In genomic region chr9:130735566-130735965, GRCh38 we compare ENCODE assay signal across 29 cellular contexts.
"Had no signal": no experiment of that assay in that cellular context is flagged by ENCODE, and none has a peak within 500 bp of the region (broad histone marks: within the 10 kb centered on the region; RNA-seq: fewer than 3 reads in every experiment).

No MANE protein-coding gene starts in this region.

- H3K9me3 ChIP-seq: stomach, suprapubic skin, testis, thoracic aorta, thyroid gland, tibial artery, tibial nerve, transverse colon, upper lobe of left lung, upper lobe of right lung, uterus, vagina had no signal

- H3K4me1 ChIP-seq: testis, uterus had no signal

- H3K9me3 Mint-ChIP-seq: stimulated activated effector memory CD8-positive, alpha-beta T cell treated with anti-CD3 and anti-CD28 coated beads, Interleukin-12 subunit alpha, Interleukin-12 subunit beta, amount 100 ng/mL, for 72 hours; stimulated activated memory B cell treated with anti-CD40 and anti-IgM and Interleukin-4, amounts not matched to agents 10 μg/mL and 1 μg/mL and 100 μg/mL, for 72 hours; stimulated activated naive B cell treated with anti-CD40 and anti-IgM and Interleukin-4, amounts not matched to agents 10 μg/mL and 1 μg/mL and 100 μg/mL, for 72 hours; stimulated activated naive CD8-positive, alpha-beta T cell treated with anti-CD3 and anti-CD28 coated beads, Interleukin-15, amount 100 ng/mL, for 72 hours; stimulated activated naive CD8-positive, alpha-beta T cell treated with anti-CD3 and anti-CD28 coated beads, Interleukin-15, Interleukin-2, amounts not matched to agents 100 ng/mL and 50 ng/mL, for 24 hours; type B pancreatic cell had no signal

- H3K36me3 Mint-ChIP-seq: stimulated activated effector memory CD8-positive, alpha-beta T cell treated with anti-CD3 and anti-CD28 coated beads, Interleukin-12 subunit alpha, Interleukin-12 subunit beta, amount 100 ng/mL, for 72 hours; stimulated activated memory B cell treated with anti-CD40 and anti-IgM and Interleukin-4, amounts not matched to agents 10 μg/mL and 1 μg/mL and 100 μg/mL, for 72 hours; type B pancreatic cell had no signal

- H3K36me3 ChIP-seq: stomach, suprapubic skin, thoracic aorta, thyroid gland, tibial artery, tibial nerve, transverse colon, upper lobe of left lung, upper lobe of right lung, uterus, vagina had no signal

- H3K4me3 ChIP-seq: stomach, suprapubic skin, testis, thoracic aorta, thyroid gland, tibial artery, tibial nerve, transverse colon, upper lobe of left lung, upper lobe of right lung, uterus, vagina had no signal

- H3K27me3 ChIP-seq: stomach, suprapubic skin, testis, thyroid gland, tibial artery, tibial nerve, transverse colon, upper lobe of left lung, upper lobe of right lung, uterus, vagina had no signal

- H3K27me3 Mint-ChIP-seq: stimulated activated memory B cell treated with anti-CD40 and anti-IgM and Interleukin-4, amounts not matched to agents 10 μg/mL and 1 μg/mL and 100 μg/mL, for 72 hours; stimulated activated naive B cell treated with anti-CD40 and anti-IgM and Interleukin-4, amounts not matched to agents 10 μg/mL and 1 μg/mL and 100 μg/mL, for 72 hours; stimulated activated naive CD8-positive, alpha-beta T cell treated with anti-CD3 and anti-CD28 coated beads, Interleukin-15, amount 100 ng/mL, for 72 hours; stimulated activated naive CD8-positive, alpha-beta T cell treated with anti-CD3 and anti-CD28 coated beads, Interleukin-15, Interleukin-2, amounts not matched to agents 100 ng/mL and 50 ng/mL, for 24 hours; type B pancreatic cell had no signal

- ATAC-seq: stimulated activated effector memory CD8-positive, alpha-beta T cell treated with anti-CD3 and anti-CD28 coated beads, Interleukin-12 subunit alpha, Interleukin-12 subunit beta, amount 100 ng/mL, for 72 hours; stimulated activated memory B cell treated with anti-CD40 and anti-IgM and Interleukin-4, amounts not matched to agents 10 μg/mL and 1 μg/mL and 100 μg/mL, for 72 hours; stimulated activated naive B cell treated with anti-CD40 and anti-IgM and Interleukin-4, amounts not matched to agents 10 μg/mL and 1 μg/mL and 100 μg/mL, for 72 hours; stimulated activated naive CD8-positive, alpha-beta T cell treated with anti-CD3 and anti-CD28 coated beads, Interleukin-15, amount 100 ng/mL, for 72 hours; stimulated activated naive CD8-positive, alpha-beta T cell treated with anti-CD3 and anti-CD28 coated beads, Interleukin-15, Interleukin-2, amounts not matched to agents 100 U/mL and 50 U/mL, for 24 hours; upper lobe of right lung had no signal

- H3K27ac ChIP-seq: stomach, suprapubic skin, testis, thoracic aorta, thyroid gland, tibial artery, tibial nerve, transverse colon, upper lobe of left lung, upper lobe of right lung, uterus, vagina had no signal

- DNase-seq: stimulated activated CD4-positive, alpha-beta T cell treated with anti-CD3 and anti-CD28 coated beads, Interleukin-2, amount 100 ng/mL, for 48 hours; stimulated activated CD4-positive, alpha-beta T cell treated with anti-CD3 and anti-CD28 coated beads, Interleukin-4, amount 100 ng/mL, for 1 hour; stimulated activated CD4-positive, alpha-beta T cell treated with anti-CD3 and anti-CD28 coated beads, Interleukin-4, amount 100 ng/mL, for 24 hours; stimulated activated CD4-positive, alpha-beta T cell treated with anti-CD3 and anti-CD28 coated beads, Interleukin-4, amount 100 ng/mL, for 4 hours; stimulated activated CD8-positive, alpha-beta memory T cell treated with anti-CD3 and anti-CD28 coated beads, Interleukin-4, amount 100 ng/mL, for 48 hours; stimulated activated naive B cell treated with anti-CD40 and anti-IgM and Interleukin-4, amounts not matched to agents 10 μg/mL and 1 μg/mL and 100 μg/mL, for 72 hours; stimulated activated naive CD4-positive, alpha-beta T cell; stimulated activated naive CD4-positive, alpha-beta T cell treated with Interleukin-2 at 50 U/mL for 16 hours; stimulated activated naive CD8-positive, alpha-beta T cell treated with anti-CD3 and anti-CD28 coated beads, Interleukin-15, amount 100 ng/mL, for 72 hours; stimulated activated naive CD8-positive, alpha-beta T cell treated with anti-CD3 and anti-CD28 coated beads, Interleukin-15, Interleukin-2, amounts not matched to agents 100 U/mL and 50 U/mL, for 24 hours; stomach; substantia nigra; testis; thyroid gland; tibial artery; transverse colon; trophoblast cell; upper lobe of left lung; upper lobe of right lung; uterus had no signal

- FAIRE-seq: urothelium cell line had no signal

- H3K27ac Mint-ChIP-seq: stimulated activated effector memory CD8-positive, alpha-beta T cell treated with anti-CD3 and anti-CD28 coated beads, Interleukin-12 subunit alpha, Interleukin-12 subunit beta, amount 100 ng/mL, for 72 hours; stimulated activated memory B cell treated with anti-CD40 and anti-IgM and Interleukin-4, amounts not matched to agents 10 μg/mL and 1 μg/mL and 100 μg/mL, for 72 hours; stimulated activated naive B cell treated with anti-CD40 and anti-IgM and Interleukin-4, amounts not matched to agents 10 μg/mL and 1 μg/mL and 100 μg/mL, for 72 hours; stimulated activated naive CD8-positive, alpha-beta T cell treated with anti-CD3 and anti-CD28 coated beads, Interleukin-15, amount 100 ng/mL, for 72 hours; stimulated activated naive CD8-positive, alpha-beta T cell treated with anti-CD3 and anti-CD28 coated beads, Interleukin-15, Interleukin-2, amounts not matched to agents 100 ng/mL and 50 ng/mL, for 24 hours; type B pancreatic cell had no signal

- H3K4me3 Mint-ChIP-seq: stimulated activated effector memory CD8-positive, alpha-beta T cell treated with anti-CD3 and anti-CD28 coated beads, Interleukin-12 subunit alpha, Interleukin-12 subunit beta, amount 100 ng/mL, for 72 hours; stimulated activated memory B cell treated with anti-CD40 and anti-IgM and Interleukin-4, amounts not matched to agents 10 μg/mL and 1 μg/mL and 100 μg/mL, for 72 hours; stimulated activated naive B cell treated with anti-CD40 and anti-IgM and Interleukin-4, amounts not matched to agents 10 μg/mL and 1 μg/mL and 100 μg/mL, for 72 hours; stimulated activated naive CD8-positive, alpha-beta T cell treated with anti-CD3 and anti-CD28 coated beads, Interleukin-15, amount 100 ng/mL, for 72 hours; stimulated activated naive CD8-positive, alpha-beta T cell treated with anti-CD3 and anti-CD28 coated beads, Interleukin-15, Interleukin-2, amounts not matched to agents 100 ng/mL and 50 ng/mL, for 24 hours; type B pancreatic cell had no signal
